In the genomic region with DNA sequence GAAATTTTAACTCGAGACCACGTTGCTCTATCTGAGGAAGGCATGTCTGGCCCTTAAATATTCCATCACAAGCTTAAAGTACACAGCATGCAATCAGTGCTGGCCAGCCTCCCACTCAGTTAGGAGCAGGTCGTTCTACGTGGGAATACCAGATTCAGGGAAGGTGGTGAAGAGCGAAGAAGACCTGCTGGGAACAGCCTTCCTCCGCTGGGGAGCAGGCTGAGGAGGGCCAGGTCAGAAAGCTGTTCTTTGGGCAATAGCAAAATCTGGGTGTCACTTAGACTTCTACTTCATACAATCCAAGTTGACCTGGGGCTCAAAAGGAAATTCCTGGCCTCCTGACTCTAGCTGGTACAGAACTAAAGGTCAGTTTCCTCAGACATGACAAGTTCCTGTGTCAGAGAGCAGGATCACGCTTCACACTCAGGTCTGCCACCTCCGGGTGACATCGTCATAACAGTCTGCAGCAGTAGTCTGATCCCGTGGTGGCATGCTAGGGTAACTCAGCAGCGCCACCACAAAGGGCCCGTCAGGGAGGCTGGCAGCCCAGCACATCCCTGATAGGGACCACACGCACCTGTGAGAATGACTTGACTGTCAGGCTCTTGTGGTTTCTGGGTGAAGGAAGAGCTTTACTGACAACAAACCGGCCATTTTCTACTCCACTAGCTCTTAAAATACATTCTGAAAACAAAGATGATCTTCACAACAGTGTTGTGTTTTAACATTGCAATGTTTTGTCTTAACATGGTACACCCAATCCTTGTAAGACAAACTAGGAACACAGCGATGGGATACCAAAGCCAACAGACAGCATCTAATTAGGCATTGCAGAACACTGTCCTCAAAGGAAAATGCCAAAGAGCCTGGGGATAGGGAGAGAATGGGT, we compare ENCODE assay signal across 1 cellular context.
TF ChIP-seq lines count a peak whose summit lies in the region.

No MANE protein-coding gene starts in this region.

TF ChIP-seq in HepG2, 621 proteins besides CTCF, POLR2A, EP300 and RAD21 (continued from another document and continues in another):
- TF ChIP-seq, protein P1, sequence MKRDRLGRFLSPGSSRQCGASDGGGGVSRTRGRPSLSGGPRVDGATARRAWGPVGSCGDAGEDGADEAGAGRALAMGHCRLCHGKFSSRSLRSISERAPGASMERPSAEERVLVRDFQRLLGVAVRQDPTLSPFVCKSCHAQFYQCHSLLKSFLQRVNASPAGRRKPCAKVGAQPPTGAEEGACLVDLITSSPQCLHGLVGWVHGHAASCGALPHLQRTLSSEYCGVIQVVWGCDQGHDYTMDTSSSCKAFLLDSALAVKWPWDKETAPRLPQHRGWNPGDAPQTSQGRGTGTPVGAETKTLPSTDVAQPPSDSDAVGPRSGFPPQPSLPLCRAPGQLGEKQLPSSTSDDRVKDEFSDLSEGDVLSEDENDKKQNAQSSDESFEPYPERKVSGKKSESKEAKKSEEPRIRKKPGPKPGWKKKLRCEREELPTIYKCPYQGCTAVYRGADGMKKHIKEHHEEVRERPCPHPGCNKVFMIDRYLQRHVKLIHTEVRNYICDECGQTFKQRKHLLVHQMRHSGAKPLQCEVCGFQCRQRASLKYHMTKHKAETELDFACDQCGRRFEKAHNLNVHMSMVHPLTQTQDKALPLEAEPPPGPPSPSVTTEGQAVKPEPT (CRISPR knock-in tag; IDR thresholded peaks at IDR 0.05; ENCODE audit: low read depth) = no peak
- TF ChIP-seq SRSF1 (optimal IDR thresholded peaks at IDR 0.05; ENCODE audit: low read depth, low read length) (no peak), ZNF614 (CRISPR knock-in tag; IDR thresholded peaks at IDR 0.05; ENCODE audit: borderline replicate concordance) (peak; percentile 51; the same call in 1 of the 2 replicates), KDM2A (CRISPR knock-in tag; IDR thresholded peaks at IDR 0.05; ENCODE audit: borderline replicate concordance, low read depth) (peak; percentile 51; the same call in 1 of the 2 replicates), SAP130 (CRISPR knock-in tag; IDR thresholded peaks at IDR 0.05; ENCODE audit: low read depth) (peak; percentile 35; the same call in 1 of the 2 replicates), ZNF674 (CRISPR knock-in tag; IDR thresholded peaks at IDR 0.05; ENCODE audit: low read depth) (no peak), ZFP36L2 (CRISPR knock-in tag; IDR thresholded peaks at IDR 0.05) (no peak), TMF1 (CRISPR knock-in tag; IDR thresholded peaks at IDR 0.05; ENCODE audit: low read depth) (no peak), ETV5 (CRISPR knock-in tag; IDR thresholded peaks at IDR 0.05; ENCODE audit: borderline replicate concordance) (peak; percentile 7; the same call in 1 of the 2 replicates), NKX3-1 (CRISPR knock-in tag; IDR thresholded peaks at IDR 0.05) (no peak), WIZ (CRISPR knock-in tag; IDR thresholded peaks at IDR 0.05) (no peak), HHEX (CRISPR knock-in tag; IDR thresholded peaks at IDR 0.05) (no peak), HNRNPLL (IDR thresholded peaks at IDR 0.05; ENCODE audit: low read depth, low read length, poor library complexity, severe bottlenecking) (no peak), CENPT (CRISPR knock-in tag; IDR thresholded peaks at IDR 0.05; ENCODE audit: low read depth) (no peak), ZNF496 (CRISPR knock-in tag; IDR thresholded peaks at IDR 0.05; ENCODE audit: insufficient replicate concordance) (no peak), ZFP90 (CRISPR knock-in tag; IDR thresholded peaks at IDR 0.05; ENCODE audit: borderline replicate concordance) (no peak), PCBP2 (optimal IDR thresholded peaks at IDR 0.05; ENCODE audit: low read depth, low read length, poor library complexity, severe bottlenecking) (no peak), ZNF569 (CRISPR knock-in tag; IDR thresholded peaks at IDR 0.05; ENCODE audit: borderline replicate concordance) (no peak), TCF12 (IDR thresholded peaks at IDR 0.05) (no peak), TCF12 (CRISPR knock-in tag; IDR thresholded peaks at IDR 0.05) (no peak), SRF (IDR thresholded peaks at IDR 0.05; ENCODE audit: low read depth, low read length) (no peak), ZNF44 (CRISPR knock-in tag; IDR thresholded peaks at IDR 0.05) (no peak), ZNF558 (CRISPR knock-in tag; IDR thresholded peaks at IDR 0.05; ENCODE audit: borderline replicate concordance) (no peak), ZNF326 (CRISPR knock-in tag; IDR thresholded peaks at IDR 0.05; ENCODE audit: borderline replicate concordance) (no peak), GABPB1 (CRISPR knock-in tag; IDR thresholded peaks at IDR 0.05) (peak; percentile 47; the same call in 1 of the 2 replicates), HOXA7 (CRISPR knock-in tag; IDR thresholded peaks at IDR 0.05) (no peak), HOXA5 (CRISPR knock-in tag; IDR thresholded peaks at IDR 0.05) (no peak), HES4 (CRISPR knock-in tag; IDR thresholded peaks at IDR 0.05; ENCODE audit: borderline replicate concordance) (no peak), NR2F2 (IDR thresholded peaks at IDR 0.05; ENCODE audit: borderline replicate concordance, low read depth) (no peak), ZFP36 (IDR thresholded peaks at IDR 0.05; ENCODE audit: borderline replicate concordance, low read depth, low read length, partially characterized antibody) (no peak), TARDBP (CRISPR knock-in tag; IDR thresholded peaks at IDR 0.05) (no peak), ZNF34 (CRISPR knock-in tag; IDR thresholded peaks at IDR 0.05; ENCODE audit: borderline replicate concordance) (no peak), ZFP41 (CRISPR knock-in tag; IDR thresholded peaks at IDR 0.05; ENCODE audit: borderline replicate concordance) (no peak), MEIS2 (CRISPR knock-in tag; IDR thresholded peaks at IDR 0.05) (no peak), KMT2B (CRISPR knock-in tag; IDR thresholded peaks at IDR 0.05) (no peak), MIER2 (CRISPR knock-in tag; IDR thresholded peaks at IDR 0.05) (0 out of 2 replicates have a peak, but pooled peaks have one; percentile 28), CBX1 (IDR thresholded peaks at IDR 0.05; ENCODE audit: low read depth) (no peak), CREM (IDR thresholded peaks at IDR 0.05) (no peak), CREM (CRISPR knock-in tag; IDR thresholded peaks at IDR 0.05) (no peak), NR2C2 (CRISPR knock-in tag; IDR thresholded peaks at IDR 0.05; ENCODE audit: borderline replicate concordance) (no peak), ELF3 (CRISPR knock-in tag; IDR thresholded peaks at IDR 0.05) (no peak)
- TF ChIP-seq, protein P2, sequence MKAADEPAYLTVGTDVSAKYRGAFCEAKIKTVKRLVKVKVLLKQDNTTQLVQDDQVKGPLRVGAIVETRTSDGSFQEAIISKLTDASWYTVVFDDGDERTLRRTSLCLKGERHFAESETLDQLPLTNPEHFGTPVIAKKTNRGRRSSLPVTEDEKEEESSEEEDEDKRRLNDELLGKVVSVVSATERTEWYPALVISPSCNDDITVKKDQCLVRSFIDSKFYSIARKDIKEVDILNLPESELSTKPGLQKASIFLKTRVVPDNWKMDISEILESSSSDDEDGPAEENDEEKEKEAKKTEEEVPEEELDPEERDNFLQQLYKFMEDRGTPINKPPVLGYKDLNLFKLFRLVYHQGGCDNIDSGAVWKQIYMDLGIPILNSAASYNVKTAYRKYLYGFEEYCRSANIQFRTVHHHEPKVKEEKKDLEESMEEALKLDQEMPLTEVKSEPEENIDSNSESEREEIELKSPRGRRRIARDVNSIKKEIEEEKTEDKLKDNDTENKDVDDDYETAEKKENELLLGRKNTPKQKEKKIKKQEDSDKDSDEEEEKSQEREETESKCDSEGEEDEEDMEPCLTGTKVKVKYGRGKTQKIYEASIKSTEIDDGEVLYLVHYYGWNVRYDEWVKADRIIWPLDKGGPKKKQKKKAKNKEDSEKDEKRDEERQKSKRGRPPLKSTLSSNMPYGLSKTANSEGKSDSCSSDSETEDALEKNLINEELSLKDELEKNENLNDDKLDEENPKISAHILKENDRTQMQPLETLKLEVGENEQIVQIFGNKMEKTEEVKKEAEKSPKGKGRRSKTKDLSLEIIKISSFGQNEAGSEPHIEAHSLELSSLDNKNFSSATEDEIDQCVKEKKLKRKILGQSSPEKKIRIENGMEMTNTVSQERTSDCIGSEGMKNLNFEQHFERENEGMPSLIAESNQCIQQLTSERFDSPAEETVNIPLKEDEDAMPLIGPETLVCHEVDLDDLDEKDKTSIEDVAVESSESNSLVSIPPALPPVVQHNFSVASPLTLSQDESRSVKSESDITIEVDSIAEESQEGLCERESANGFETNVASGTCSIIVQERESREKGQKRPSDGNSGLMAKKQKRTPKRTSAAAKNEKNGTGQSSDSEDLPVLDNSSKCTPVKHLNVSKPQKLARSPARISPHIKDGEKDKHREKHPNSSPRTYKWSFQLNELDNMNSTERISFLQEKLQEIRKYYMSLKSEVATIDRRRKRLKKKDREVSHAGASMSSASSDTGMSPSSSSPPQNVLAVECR (CRISPR knock-in tag; IDR thresholded peaks at IDR 0.05; ENCODE audit: borderline replicate concordance) = no peak; the same call in 1 of the 2 replicates
- TF ChIP-seq, protein P3, sequence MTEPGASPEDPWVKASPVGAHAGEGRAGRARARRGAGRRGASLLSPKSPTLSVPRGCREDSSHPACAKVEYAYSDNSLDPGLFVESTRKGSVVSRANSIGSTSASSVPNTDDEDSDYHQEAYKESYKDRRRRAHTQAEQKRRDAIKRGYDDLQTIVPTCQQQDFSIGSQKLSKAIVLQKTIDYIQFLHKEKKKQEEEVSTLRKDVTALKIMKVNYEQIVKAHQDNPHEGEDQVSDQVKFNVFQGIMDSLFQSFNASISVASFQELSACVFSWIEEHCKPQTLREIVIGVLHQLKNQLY (CRISPR knock-in tag; IDR thresholded peaks at IDR 0.05) = no peak
- TF ChIP-seq, protein P4, sequence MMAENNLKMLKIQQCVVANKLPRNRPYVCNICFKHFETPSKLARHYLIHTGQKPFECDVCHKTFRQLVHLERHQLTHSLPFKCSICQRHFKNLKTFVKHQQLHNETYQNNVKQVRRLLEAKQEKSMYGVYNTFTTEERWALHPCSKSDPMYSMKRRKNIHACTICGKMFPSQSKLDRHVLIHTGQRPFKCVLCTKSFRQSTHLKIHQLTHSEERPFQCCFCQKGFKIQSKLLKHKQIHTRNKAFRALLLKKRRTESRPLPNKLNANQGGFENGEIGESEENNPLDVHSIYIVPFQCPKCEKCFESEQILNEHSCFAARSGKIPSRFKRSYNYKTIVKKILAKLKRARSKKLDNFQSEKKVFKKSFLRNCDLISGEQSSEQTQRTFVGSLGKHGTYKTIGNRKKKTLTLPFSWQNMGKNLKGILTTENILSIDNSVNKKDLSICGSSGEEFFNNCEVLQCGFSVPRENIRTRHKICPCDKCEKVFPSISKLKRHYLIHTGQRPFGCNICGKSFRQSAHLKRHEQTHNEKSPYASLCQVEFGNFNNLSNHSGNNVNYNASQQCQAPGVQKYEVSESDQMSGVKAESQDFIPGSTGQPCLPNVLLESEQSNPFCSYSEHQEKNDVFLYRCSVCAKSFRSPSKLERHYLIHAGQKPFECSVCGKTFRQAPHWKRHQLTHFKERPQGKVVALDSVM (CRISPR knock-in tag; IDR thresholded peaks at IDR 0.05) = no peak
- TF ChIP-seq, protein P5, sequence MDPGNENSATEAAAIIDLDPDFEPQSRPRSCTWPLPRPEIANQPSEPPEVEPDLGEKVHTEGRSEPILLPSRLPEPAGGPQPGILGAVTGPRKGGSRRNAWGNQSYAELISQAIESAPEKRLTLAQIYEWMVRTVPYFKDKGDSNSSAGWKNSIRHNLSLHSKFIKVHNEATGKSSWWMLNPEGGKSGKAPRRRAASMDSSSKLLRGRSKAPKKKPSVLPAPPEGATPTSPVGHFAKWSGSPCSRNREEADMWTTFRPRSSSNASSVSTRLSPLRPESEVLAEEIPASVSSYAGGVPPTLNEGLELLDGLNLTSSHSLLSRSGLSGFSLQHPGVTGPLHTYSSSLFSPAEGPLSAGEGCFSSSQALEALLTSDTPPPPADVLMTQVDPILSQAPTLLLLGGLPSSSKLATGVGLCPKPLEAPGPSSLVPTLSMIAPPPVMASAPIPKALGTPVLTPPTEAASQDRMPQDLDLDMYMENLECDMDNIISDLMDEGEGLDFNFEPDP (CRISPR knock-in tag; conservative IDR thresholded peaks at IDR 0.05) = no peak
- TF ChIP-seq, protein P6, sequence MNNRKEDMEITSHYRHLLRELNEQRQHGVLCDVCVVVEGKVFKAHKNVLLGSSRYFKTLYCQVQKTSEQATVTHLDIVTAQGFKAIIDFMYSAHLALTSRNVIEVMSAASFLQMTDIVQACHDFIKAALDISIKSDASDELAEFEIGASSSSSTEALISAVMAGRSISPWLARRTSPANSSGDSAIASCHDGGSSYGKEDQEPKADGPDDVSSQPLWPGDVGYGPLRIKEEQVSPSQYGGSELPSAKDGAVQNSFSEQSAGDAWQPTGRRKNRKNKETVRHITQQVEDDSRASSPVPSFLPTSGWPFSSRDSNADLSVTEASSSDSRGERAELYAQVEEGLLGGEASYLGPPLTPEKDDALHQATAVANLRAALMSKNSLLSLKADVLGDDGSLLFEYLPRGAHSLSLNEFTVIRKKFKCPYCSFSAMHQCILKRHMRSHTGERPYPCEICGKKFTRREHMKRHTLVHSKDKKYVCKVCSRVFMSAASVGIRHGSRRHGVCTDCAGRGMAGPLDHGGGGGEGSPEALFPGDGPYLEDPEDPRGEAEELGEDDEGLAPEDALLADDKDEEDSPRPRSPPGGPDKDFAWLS (CRISPR knock-in tag; IDR thresholded peaks at IDR 0.05; ENCODE audit: borderline replicate concordance) = no peak
- TF ChIP-seq, protein P7, sequence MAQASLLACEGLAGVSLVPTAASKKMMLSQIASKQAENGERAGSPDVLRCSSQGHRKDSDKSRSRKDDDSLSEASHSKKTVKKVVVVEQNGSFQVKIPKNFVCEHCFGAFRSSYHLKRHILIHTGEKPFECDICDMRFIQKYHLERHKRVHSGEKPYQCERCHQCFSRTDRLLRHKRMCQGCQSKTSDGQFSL (CRISPR knock-in tag; IDR thresholded peaks at IDR 0.05) = no peak
- TF ChIP-seq, protein P8, sequence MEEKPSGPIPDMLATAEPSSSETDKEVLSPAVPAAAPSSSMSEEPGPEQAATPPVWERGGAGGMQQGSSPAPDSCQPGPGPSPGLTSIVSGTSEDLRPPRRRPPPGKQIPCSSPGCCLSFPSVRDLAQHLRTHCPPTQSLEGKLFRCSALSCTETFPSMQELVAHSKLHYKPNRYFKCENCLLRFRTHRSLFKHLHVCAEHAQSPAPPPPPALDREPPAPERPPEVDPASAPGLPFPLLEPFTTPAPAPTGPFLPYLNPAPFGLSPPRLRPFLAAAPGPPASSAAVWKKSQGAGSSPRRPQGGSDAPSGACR (CRISPR knock-in tag; IDR thresholded peaks at IDR 0.05) = no peak
- TF ChIP-seq, protein P9, sequence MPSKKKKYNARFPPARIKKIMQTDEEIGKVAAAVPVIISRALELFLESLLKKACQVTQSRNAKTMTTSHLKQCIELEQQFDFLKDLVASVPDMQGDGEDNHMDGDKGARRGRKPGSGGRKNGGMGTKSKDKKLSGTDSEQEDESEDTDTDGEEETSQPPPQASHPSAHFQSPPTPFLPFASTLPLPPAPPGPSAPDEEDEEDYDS (CRISPR knock-in tag; IDR thresholded peaks at IDR 0.05) = no peak; the same call in 1 of the 2 replicates
